ENCODE assay signal across 15 cellular contexts in genomic region chr22:49519117-49519737, GRCh38.
DNase-seq lines count a peak whose midpoint lies in the region; ATAC-seq and TF ChIP-seq lines count a peak whose summit lies in the region.
"Had no signal": no experiment of that assay in that cellular context is flagged by ENCODE, and none has a peak within 500 bp of the region (broad histone marks: within the 10 kb centered on the region; RNA-seq: fewer than 3 reads in every experiment).

No MANE protein-coding gene starts in this region.

- H3K4me1 ChIP-seq in liver (ENCODE audit: control insufficient read depth in 4 of 4, insufficient read depth in 4 of 4, low read length in 3 of 4) (no peaks in the 10 kb centered on the region), neural progenitor cell (peaks cover 32% of the 10 kb centered on the region)

- H3K36me3 ChIP-seq in liver (ENCODE audit: control insufficient read depth in 4 of 4, insufficient read depth in 3 of 4, low read depth in 1 of 4, low read length in 3 of 4) (no peaks in the 10 kb centered on the region), neural progenitor cell (no peaks in the 10 kb centered on the region)
- H3K36me3 ChIP-seq: HAP-1 had no signal

- DNase-seq in cardiac septum (ENCODE audit: low spot score): peak; percentile 20
- DNase-seq in Right ventricle myocardium inferior (ENCODE audit: missing footprints): no peak
- peak; percentile 26 for DNase-seq in neural progenitor cell (ENCODE audit: low spot score)
- no peak for DNase-seq in MV-4-11 (lab: John Stamatoyannopoulos, UW)
- DNase-seq in NCI-H510A (lab: John Stamatoyannopoulos, UW): no peak
- DNase-seq: 8988T; AML-193; C1 segment of cervical spinal cord; CD4-positive, alpha-beta memory T cell; DMS79; GOT3 had no signal

- H3K4me1 Mint-ChIP-seq in neural progenitor cell: peaks cover 52% of the 10 kb centered on the region

- H2AFZ ChIP-seq in neural progenitor cell (replicated peaks): no peak overlapping the region

- H3K4me3 ChIP-seq in liver (ENCODE audit: low read depth in 1 of 3, low read length in 3 of 3) (no peak overlapping the region), neural progenitor cell (no peak overlapping the region)
- H3K4me3 ChIP-seq: GM12878, HAP-1 had no signal

- H3K79me2 ChIP-seq in neural progenitor cell (ENCODE audit: low read depth): no peaks in the 10 kb centered on the region

- no peak for TF ChIP-seq RAD21 in liver (IDR thresholded peaks at IDR 0.05)

- ATAC-seq in Right ventricle myocardium inferior (no peak), GM18505 (IDR thresholded peaks at IDR 0.05; ENCODE audit: unreplicated experiment) (no peak)
- ATAC-seq: GM12878 had no signal

- peaks cover 10% of the 10 kb centered on the region for H3F3A ChIP-seq in neural progenitor cell (ENCODE audit: low read depth)

- H3K27ac ChIP-seq in liver (ENCODE audit: low read depth in 1 of 2, low read length in 2 of 2) (no peak overlapping the region), neural progenitor cell (no peak overlapping the region)

- no peak overlapping the region for H3K4me2 ChIP-seq in neural progenitor cell

- H3K27me3 Mint-ChIP-seq in neural progenitor cell (ENCODE audit: insufficient read depth, low read depth): peaks cover 15% of the 10 kb centered on the region
- H3K27me3 Mint-ChIP-seq: CD4-positive, alpha-beta memory T cell had no signal

- H3K36me3 Mint-ChIP-seq in neural progenitor cell: no peaks in the 10 kb centered on the region

- no peaks in the 10 kb centered on the region for H4K20me1 ChIP-seq in neural progenitor cell (ENCODE audit: low read depth)

- intact Hi-C loops in cardiac septum (cut with DNase I) (no loop called here), Right ventricle myocardium inferior (cut with DNase I) (no loop called here)

- H3K9me3 ChIP-seq in liver (ENCODE audit: control insufficient read depth in 4 of 4, low read length in 3 of 4) (no peaks in the 10 kb centered on the region), neural progenitor cell (ENCODE audit: low read depth) (no peaks in the 10 kb centered on the region)
- H3K9me3 ChIP-seq: HAP-1 had no signal

- peaks cover 6% of the 10 kb centered on the region for H3K9me3 Mint-ChIP-seq in neural progenitor cell
- H3K9me3 Mint-ChIP-seq: CD4-positive, alpha-beta memory T cell had no signal

- no peak overlapping the region for H3K4me3 Mint-ChIP-seq in neural progenitor cell

- H3K9ac ChIP-seq in liver (ENCODE audit: low read depth in 1 of 2, low read length in 2 of 2) (no peak overlapping the region), neural progenitor cell (no peak overlapping the region)

- TF ChIP-seq CTCF in liver (IDR thresholded peaks at IDR 0.05; ENCODE audit: low read depth, low read length, missing input control) (no peak), neural progenitor cell (IDR thresholded peaks at IDR 0.05) (no peak)

- H3K27me3 ChIP-seq in liver (ENCODE audit: control insufficient read depth in 4 of 4, insufficient read depth in 4 of 4, low read length in 3 of 4) (peaks cover 0 to 4% (median under 1%) of the 10 kb centered on the region in 4 donors), neural progenitor cell (no peaks in the 10 kb centered on the region)

- no peak for TF ChIP-seq POLR2A in GM18505 (IDR thresholded peaks at IDR 0.05; ENCODE audit: borderline replicate concordance, extremely low read depth, insufficient read depth, insufficient read length)

- 60% methylated on average over 18 of the region's 18 CpGs for WGBS in liver

- H3K27ac Mint-ChIP-seq in neural progenitor cell: no peak overlapping the region

TF ChIP-seq in liver, 16 proteins besides CTCF, POLR2A, EP300 and RAD21:
- no peak for TF ChIP-seq JUND (IDR thresholded peaks at IDR 0.05)
- no peak for TF ChIP-seq NR2F2 (IDR thresholded peaks at IDR 0.05)
- TF ChIP-seq RXRA (IDR thresholded peaks at IDR 0.05): peak; percentile 41 to 48

Comparison
In these comparisons a context has a peak if more than half of its experiments do, and no peak if none do; other contexts are left out.
1. DNase-seq: peak in cardiac septum (single experiment) and neural progenitor cell (single experiment); none in Right ventricle myocardium inferior (single experiment), MV-4-11 (single experiment) and NCI-H510A (single experiment).